Comparison of ENCODE assay signal across 34 cellular contexts in genomic region chr6:131410785-131411184, GRCh38.
"Had no signal": no experiment of that assay in that cellular context is flagged by ENCODE, and none has a peak within 500 bp of the region (broad histone marks: within the 10 kb centered on the region; RNA-seq: fewer than 3 reads in every experiment).

No MANE protein-coding gene starts in this region.

- ATAC-seq: activated CD8-positive, alpha-beta T cell treated with anti-CD3 and anti-CD28 coated beads for 36 hours; activated naive CD8-positive, alpha-beta T cell treated with anti-CD3 and anti-CD28 coated beads, Interleukin-2, amount 50 U/mL, for 24 hours; activated T-cell treated with anti-CD3 and anti-CD28 coated beads, Interleukin-2, amount 50 U/mL, for 4 hours; activated T-cell treated with anti-CD3 and anti-CD28 coated beads, Interleukin-2, amount 50 U/mL, for 72 hours had no signal

- H3K4me1 ChIP-seq: ascending aorta had no signal

- H3K36me3 Mint-ChIP-seq: brain had no signal

- H3K4me1 Mint-ChIP-seq: activated B cell treated with CpG ODN at 0.5 μM for 24 hours; activated CD4-positive, alpha-beta T cell treated with anti-CD3 and anti-CD28 coated beads, Interleukin-2, amount 10 ng/mL, durations not matched to agents 7 days and 5 days; activated naive CD8-positive, alpha-beta T cell treated with anti-CD3 and anti-CD28 coated beads, Interleukin-2, amount 10 ng/mL, durations not matched to agents 7 days and 5 days; brain; central memory CD8-positive, alpha-beta T cell had no signal

- H3K27ac ChIP-seq: ascending aorta, cardiac muscle cell, VCaP had no signal

- H3K4me3 Mint-ChIP-seq: activated B cell treated with CpG ODN at 0.5 μM for 24 hours; activated CD4-positive, alpha-beta memory T cell treated with anti-CD3 and anti-CD28 coated beads for 36 hours; activated CD4-positive, alpha-beta T cell treated with anti-CD3 and anti-CD28 coated beads, Interleukin-2, amount 10 ng/mL, durations not matched to agents 7 days and 5 days; activated CD8-positive, alpha-beta T cell treated with anti-CD3 and anti-CD28 coated beads for 36 hours; activated naive CD4-positive, alpha-beta T cell treated with anti-CD3 and anti-CD28 coated beads for 36 hours; activated naive CD8-positive, alpha-beta T cell; activated naive CD8-positive, alpha-beta T cell treated with anti-CD3 and anti-CD28 coated beads, Interleukin-2, amount 10 ng/mL, durations not matched to agents 7 days and 5 days; activated naive CD8-positive, alpha-beta T cell treated with anti-CD3 and anti-CD28 coated beads, Interleukin-2, amount 50 U/mL, for 24 hours; activated T-cell treated with anti-CD3 and anti-CD28 coated beads, Interleukin-2, amount 50 U/mL, for 4 hours; activated T-cell treated with anti-CD3 and anti-CD28 coated beads, Interleukin-2, amount 50 U/mL, for 72 hours; activated T-helper 1 cell treated with anti-CD3 and anti-CD28 coated beads, Interleukin-12 subunit alpha, Interleukin-12 subunit beta, Interleukin-2, Interleukin-4 antibody, amounts not matched to agents 30 ng/mL and 10 ng/mL and 1 ng/mL, durations not matched to agents 14 hours and 24 hours and 36 hours; brain; central memory CD8-positive, alpha-beta T cell; T-helper 1 cell treated with Interleukin-12 subunit alpha and Interleukin-12 subunit beta and Interleukin-4 antibody, amounts not matched to agents 30 μg/mL and 1 μg/mL, for 36 hours; T-helper 2 cell treated with Interferon-gamma antibody and Interleukin-4, amounts not matched to agents 5 μg/mL and 100 μg/mL, for 36 hours had no signal

- H3K27me3 Mint-ChIP-seq: activated CD4-positive, alpha-beta memory T cell treated with anti-CD3 and anti-CD28 coated beads for 36 hours; activated CD4-positive, alpha-beta T cell treated with anti-CD3 and anti-CD28 coated beads, Interleukin-2, amount 10 ng/mL, durations not matched to agents 7 days and 5 days; activated CD8-positive, alpha-beta T cell treated with anti-CD3 and anti-CD28 coated beads for 36 hours; activated naive CD8-positive, alpha-beta T cell; activated naive CD8-positive, alpha-beta T cell treated with anti-CD3 and anti-CD28 coated beads, Interleukin-2, amount 10 ng/mL, durations not matched to agents 7 days and 5 days; activated naive CD8-positive, alpha-beta T cell treated with anti-CD3 and anti-CD28 coated beads, Interleukin-2, amount 50 U/mL, for 24 hours; central memory CD8-positive, alpha-beta T cell had no signal

- H3K27me3 ChIP-seq: ascending aorta, cardiac muscle cell had no signal

- H3K9me3 ChIP-seq: ascending aorta had no signal

- H3K27ac Mint-ChIP-seq: activated B cell treated with CpG ODN at 0.5 μM for 24 hours; activated CD4-positive, alpha-beta memory T cell treated with anti-CD3 and anti-CD28 coated beads for 36 hours; activated CD4-positive, alpha-beta T cell treated with anti-CD3 and anti-CD28 coated beads, Interleukin-2, amount 10 ng/mL, durations not matched to agents 7 days and 5 days; activated CD8-positive, alpha-beta T cell treated with anti-CD3 and anti-CD28 coated beads for 36 hours; activated naive CD4-positive, alpha-beta T cell treated with anti-CD3 and anti-CD28 coated beads for 36 hours; activated naive CD8-positive, alpha-beta T cell; activated naive CD8-positive, alpha-beta T cell treated with anti-CD3 and anti-CD28 coated beads, Interleukin-2, amount 10 ng/mL, durations not matched to agents 7 days and 5 days; activated naive CD8-positive, alpha-beta T cell treated with anti-CD3 and anti-CD28 coated beads, Interleukin-2, amount 50 U/mL, for 24 hours; activated T-cell treated with anti-CD3 and anti-CD28 coated beads, Interleukin-2, amount 50 U/mL, for 72 hours; activated T-helper 1 cell treated with anti-CD3 and anti-CD28 coated beads, Interleukin-12 subunit alpha, Interleukin-12 subunit beta, Interleukin-2, Interleukin-4 antibody, amounts not matched to agents 30 ng/mL and 10 ng/mL and 1 ng/mL, durations not matched to agents 14 hours and 24 hours and 36 hours; activated T-helper 2 cell treated with anti-CD3 and anti-CD28 coated beads, Interferon-gamma antibody, Interleukin-2, Interleukin-4, amounts not matched to agents 10 μg/mL and 5 μg/mL and 100 μg/mL, durations not matched to agents 14 hours and 24 hours and 36 hours; brain; T-helper 1 cell treated with Interleukin-12 subunit alpha and Interleukin-12 subunit beta and Interleukin-4 antibody, amounts not matched to agents 30 μg/mL and 1 μg/mL, for 36 hours; T-helper 2 cell treated with Interferon-gamma antibody and Interleukin-4, amounts not matched to agents 5 μg/mL and 100 μg/mL, for 36 hours had no signal

- H3K9me3 Mint-ChIP-seq: brain; central memory CD8-positive, alpha-beta T cell had no signal

- H3K36me3 ChIP-seq: ascending aorta, cardiac muscle cell had no signal

- H3K4me3 ChIP-seq: ascending aorta, cardiac muscle cell had no signal

- DNase-seq: activated B cell treated with CpG ODN at 0.5 μM for 24 hours; activated CD4-positive, alpha-beta memory T cell treated with anti-CD3 and anti-CD28 coated beads for 36 hours; activated CD4-positive, alpha-beta T cell treated with anti-CD3 and anti-CD28 coated beads for 48 hours; activated CD4-positive, alpha-beta T cell treated with anti-CD3 and anti-CD28 coated beads, Interleukin-2, amount 10 ng/mL, durations not matched to agents 7 days and 5 days; activated CD4-positive, CD25-positive, alpha-beta regulatory T cell treated with anti-CD3 and anti-CD28 coated beads, Interleukin-2, amount 50 U/mL, for 72 hours; activated CD8-positive, alpha-beta memory T cell treated with anti-CD3 and anti-CD28 coated beads, Interleukin-2, amount 50 U/mL, for 4 hours; activated CD8-positive, alpha-beta T cell treated with anti-CD3 and anti-CD28 coated beads for 36 hours; activated effector memory CD4-positive, alpha-beta T cell treated with Interleukin-2 at 50 U/mL for 16 hours; activated gamma-delta T cell; activated naive CD4-positive, alpha-beta T cell treated with anti-CD3 and anti-CD28 coated beads for 36 hours; activated naive CD4-positive, alpha-beta T cell treated with anti-CD3 and anti-CD28 coated beads, Interleukin-2, amount 50 U/mL, for 16 hours; activated naive CD8-positive, alpha-beta T cell treated with anti-CD3 and anti-CD28 coated beads, Interleukin-2, amount 10 ng/mL, durations not matched to agents 7 days and 5 days; activated naive CD8-positive, alpha-beta T cell treated with anti-CD3 and anti-CD28 coated beads, Interleukin-2, amount 50 U/mL, for 24 hours; activated T-cell treated with anti-CD3 and anti-CD28 coated beads for 4 hours; activated T-cell treated with anti-CD3 and anti-CD28 coated beads, Interleukin-2, amount 50 U/mL, for 1 hour; activated T-cell treated with anti-CD3 and anti-CD28 coated beads, Interleukin-2, amount 50 U/mL, for 4 hours; activated T-cell treated with anti-CD3 and anti-CD28 coated beads, Interleukin-2, amount 50 U/mL, for 72 hours; amygdala; anterior cingulate cortex; caudate nucleus; cerebellar nuclear complex; T-helper 1 cell; T-helper 2 cell; T-helper 9 cell had no signal
